11 cellular contexts compared by ENCODE assay signal in the genomic region with DNA sequence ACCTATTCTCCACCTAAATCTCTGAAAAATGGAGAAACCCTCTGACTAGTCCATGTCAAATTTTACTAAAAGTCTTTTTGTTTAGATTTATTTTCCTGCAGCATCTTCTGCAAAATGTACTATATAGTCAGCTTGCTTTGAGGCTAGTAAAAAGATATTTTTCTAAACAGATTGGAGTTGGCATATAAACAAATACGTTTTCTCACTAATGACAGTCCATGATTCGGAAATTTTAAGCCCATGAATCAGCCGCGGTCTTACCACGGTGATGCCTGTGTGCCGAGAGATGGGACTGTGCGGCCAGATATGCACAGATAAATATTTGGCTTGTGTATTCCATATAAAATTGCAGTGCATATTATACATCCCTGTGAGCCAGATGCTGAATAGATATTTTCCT. TPM values are rescaled to one million over a fixed set of nuclear protein-coding genes. Genes with fewer than 3 reads are reported as not detected.
DNase-seq lines count a peak whose midpoint lies in the region; ATAC-seq and TF ChIP-seq lines count a peak whose summit lies in the region.
"Had no signal": no experiment of that assay in that cellular context is flagged by ENCODE, and none has a peak within 500 bp of the region (broad histone marks: within the 10 kb centered on the region; RNA-seq: fewer than 3 reads in every experiment).

No MANE protein-coding gene starts in this region.

- no peaks in the 10 kb centered on the region for H3K36me3 ChIP-seq in mesenchymal stem cell (ENCODE audit: control insufficient read depth in 1 of 2, insufficient read depth in 2 of 2, low read depth in 1 of 2, low read length in 2 of 2)

- no peak overlapping the region for H4K8ac ChIP-seq in mesenchymal stem cell (ENCODE audit: low read length)

- H3K4me1 ChIP-seq in mesenchymal stem cell (ENCODE audit: control insufficient read depth, insufficient read depth, low read depth, low read length), result peaks cover 31% of the 10 kb centered on the region

- no peak overlapping the region for H2AK5ac ChIP-seq in mesenchymal stem cell (ENCODE audit: low read length, severe bottlenecking)

- ATAC-seq in GM21576 (IDR thresholded peaks at IDR 0.05; ENCODE audit: unreplicated experiment) (no peak), GM19397 (IDR thresholded peaks at IDR 0.05; ENCODE audit: unreplicated experiment) (no peak), HG03139 (IDR thresholded peaks at IDR 0.05; ENCODE audit: unreplicated experiment) (no peak)

- no peak overlapping the region for H2AFZ ChIP-seq in mesenchymal stem cell (ENCODE audit: low read depth, low read length)

- peak overlapping the region; percentile 81 for H3K9ac ChIP-seq in mesenchymal stem cell (ENCODE audit: low read length)

- H3K18ac ChIP-seq in mesenchymal stem cell (ENCODE audit: low read depth in 1 of 2, low read length in 2 of 2), result no peak overlapping the region

- no CpG with 5 or more reads among the region's 7 CpGs for WGBS in mesenchymal stem cell

- peak overlapping the region; percentile 65 for H3K4me2 ChIP-seq in mesenchymal stem cell (ENCODE audit: low read length, poor library complexity, severe bottlenecking)

- no peak overlapping the region for H3K23ac ChIP-seq in mesenchymal stem cell (ENCODE audit: low read length in 2 of 2)

- peaks cover 24% of the 10 kb centered on the region for H3K4me1 Mint-ChIP-seq in brain

- no peak overlapping the region for H4K91ac ChIP-seq in mesenchymal stem cell (ENCODE audit: low read length)

- H3K4ac ChIP-seq in mesenchymal stem cell (ENCODE audit: low read depth in 1 of 2, low read length in 2 of 2), result no peak overlapping the region

- H3K27ac Mint-ChIP-seq in brain, result peak overlapping the region in 1 of 5 experiments; percentile 75

- H3K9me3 ChIP-seq in mesenchymal stem cell (ENCODE audit: control insufficient read depth, low read length), result no peaks in the 10 kb centered on the region

- H2BK120ac ChIP-seq in mesenchymal stem cell (ENCODE audit: low read depth, low read length), result no peak overlapping the region

- H3K27me3 ChIP-seq in mesenchymal stem cell (ENCODE audit: control insufficient read depth in 1 of 2, insufficient read depth in 1 of 2, low read length in 2 of 2), result peaks cover 16 to 26% of the 10 kb centered on the region in 2 experiments

- H3K4me3 Mint-ChIP-seq in brain, result peak overlapping the region in 3 of 5 experiments; percentile 84 to 90 (median 85)

- H3K27ac ChIP-seq in mesenchymal stem cell (ENCODE audit: low read length, poor library complexity, severe bottlenecking), result no peak overlapping the region

- in situ Hi-C loops in ACHN (cut with HindIII; ENCODE audit: low pct_ligation_motif_present, low pct_unique_long_range_greater_than_20kb, low sequenced_read_pairs), result no loop called here

- no peak overlapping the region for H2BK5ac ChIP-seq in mesenchymal stem cell (ENCODE audit: low read depth, low read length, poor library complexity, severe bottlenecking)

- H2BK12ac ChIP-seq in mesenchymal stem cell (ENCODE audit: low read length in 2 of 2), result no peak overlapping the region

- no peak overlapping the region for H3K14ac ChIP-seq in mesenchymal stem cell (ENCODE audit: low read length in 2 of 2)

- H3K9me3 Mint-ChIP-seq in brain, result peaks cover 0 to 8% (median 0%) of the 10 kb centered on the region in 5 experiments
- H3K9me3 Mint-ChIP-seq: activated B cell treated with CpG ODN at 0.5 μM for 24 hours had no signal

- H3K4me3 ChIP-seq in HFF-Myc (replicated peaks; ENCODE audit: low read depth, low read length) (peak overlapping the region; percentile 72), mesenchymal stem cell (ENCODE audit: insufficient read depth in 1 of 2, low read depth in 1 of 2, low read length in 2 of 2) (peak overlapping the region in 1 of 2 experiments; percentile 84)

- H2BK15ac ChIP-seq in mesenchymal stem cell (ENCODE audit: low read depth, poor library complexity, severe bottlenecking), result no peak overlapping the region

- DNase-seq in ACHN (peak; percentile 45), HFF-Myc (ENCODE audit: extremely low read depth, low read depth) (peak; percentile 21), mesenchymal stem cell (no peak), NCI-H1105 (lab: John Stamatoyannopoulos, UW) (no peak)
- DNase-seq: activated B cell treated with CpG ODN at 0.5 μM for 24 hours, GF-D8, MV-4-11 had no signal

- H3K79me1 ChIP-seq in mesenchymal stem cell (replicated peaks; ENCODE audit: low read length, poor library complexity, severe bottlenecking), result peaks cover 4% of the 10 kb centered on the region

- H3K27me3 Mint-ChIP-seq in brain, result peaks cover 91% of the 10 kb centered on the region

- no peak for TF ChIP-seq CTCF in HFF-Myc (IDR thresholded peaks at IDR 0.05; ENCODE audit: low read depth, low read length, missing control alignments)
- no peak for TF ChIP-seq CTCF in brain (conservative IDR thresholded peaks at IDR 0.05)

- no peaks in the 10 kb centered on the region for H3K36me3 Mint-ChIP-seq in brain

RNA-seq across cellular contexts. Expression of gene FOXC1, which starts 3.2 kb away (rescaled TPM):
- 7.9 TPM for polyA plus RNA-seq in brain (ENCODE audit: insufficient read depth, low read depth, low replicate concordance)
- polyA plus RNA-seq in mesenchymal stem cell (2013, experiment 1 of 2), result 0.07 TPM
- 0.08 TPM for polyA plus RNA-seq in mesenchymal stem cell (2013, experiment 2 of 2)

Comparison
In these comparisons a context has a peak if more than half of its experiments do, and no peak if none do; other contexts are left out.
1. DNase-seq: peak in ACHN (single experiment) and HFF-Myc (single experiment); none in mesenchymal stem cell (single experiment) and NCI-H1105 (single experiment).